Comparison of ENCODE assay signal across 19 cellular contexts in genomic region chr5:60210810-60211209, GRCh38.
DNase-seq lines count a peak whose midpoint lies in the region; ATAC-seq and TF ChIP-seq lines count a peak whose summit lies in the region.
"Had no signal": no experiment of that assay in that cellular context is flagged by ENCODE, and none has a peak within 500 bp of the region (broad histone marks: within the 10 kb centered on the region; RNA-seq: fewer than 3 reads in every experiment).

No MANE protein-coding gene starts in this region.

- H3K4me3 Mint-ChIP-seq in endodermal cell: peak overlapping the region; percentile 32
- H3K4me3 Mint-ChIP-seq in natural killer cell: no peak overlapping the region
- no peak overlapping the region for H3K4me3 Mint-ChIP-seq in activated CD8-positive, alpha-beta T cell treated with anti-CD3 and anti-CD28 coated beads, Interleukin-2, amount 10 ng/mL, durations not matched to agents 7 days and 5 days
- H3K4me3 Mint-ChIP-seq: activated naive CD4-positive, alpha-beta T cell treated with anti-CD3 and anti-CD28 coated beads, Interleukin-2, amount 10 ng/mL, durations not matched to agents 7 days and 5 days; T-cell had no signal

- H3K27me3 Mint-ChIP-seq in endodermal cell (ENCODE audit: insufficient read depth) (no peaks in the 10 kb centered on the region), natural killer cell (ENCODE audit: low read depth in 2 of 2) (no peaks in the 10 kb centered on the region)
- no peaks in the 10 kb centered on the region for H3K27me3 Mint-ChIP-seq in activated CD8-positive, alpha-beta T cell treated with anti-CD3 and anti-CD28 coated beads, Interleukin-2, amount 10 ng/mL, durations not matched to agents 7 days and 5 days (ENCODE audit: low read depth)
- H3K27me3 Mint-ChIP-seq: activated naive CD4-positive, alpha-beta T cell treated with anti-CD3 and anti-CD28 coated beads, Interleukin-2, amount 10 ng/mL, durations not matched to agents 7 days and 5 days; stimulated activated naive B cell treated with anti-CD40 and anti-IgM and Interleukin-4, amounts not matched to agents 10 μg/mL and 1 μg/mL and 100 μg/mL, for 72 hours; T-cell had no signal

- H3K4me1 Mint-ChIP-seq in endodermal cell: peaks cover 14% of the 10 kb centered on the region
- H3K4me1 Mint-ChIP-seq in natural killer cell: no peaks in the 10 kb centered on the region
- no peaks in the 10 kb centered on the region for H3K4me1 Mint-ChIP-seq in activated CD8-positive, alpha-beta T cell treated with anti-CD3 and anti-CD28 coated beads, Interleukin-2, amount 10 ng/mL, durations not matched to agents 7 days and 5 days (ENCODE audit: low read depth)
- H3K4me1 Mint-ChIP-seq: activated naive CD4-positive, alpha-beta T cell treated with anti-CD3 and anti-CD28 coated beads, Interleukin-2, amount 10 ng/mL, durations not matched to agents 7 days and 5 days; T-cell had no signal

- no peak overlapping the region for H3K9ac ChIP-seq in endodermal cell (ENCODE audit: extremely low read depth, low read length, poor library complexity, severe bottlenecking)

- no peak for ATAC-seq in natural killer cell
- ATAC-seq in activated CD8-positive, alpha-beta T cell treated with anti-CD3 and anti-CD28 coated beads, Interleukin-2, amount 10 ng/mL, durations not matched to agents 7 days and 5 days: no peak
- ATAC-seq: foreskin keratinocyte; GM12878; stimulated activated naive B cell treated with anti-CD40 and anti-IgM and Interleukin-4, amounts not matched to agents 10 μg/mL and 1 μg/mL and 100 μg/mL, for 72 hours; T-cell had no signal

- POLR2A ChIA-PET in activated CD8-positive, alpha-beta T cell treated with anti-CD3 and anti-CD28 coated beads, Interleukin-2, amount 10 ng/mL, durations not matched to agents 7 days and 5 days (lab: Charles Lee): no interaction called here

- no peaks in the 10 kb centered on the region for H3K36me3 Mint-ChIP-seq in endodermal cell (ENCODE audit: low read depth)
- H3K36me3 Mint-ChIP-seq in natural killer cell: no peaks in the 10 kb centered on the region
- no peaks in the 10 kb centered on the region for H3K36me3 Mint-ChIP-seq in activated CD8-positive, alpha-beta T cell treated with anti-CD3 and anti-CD28 coated beads, Interleukin-2, amount 10 ng/mL, durations not matched to agents 7 days and 5 days (ENCODE audit: low read depth)
- H3K36me3 Mint-ChIP-seq: activated naive CD4-positive, alpha-beta T cell treated with anti-CD3 and anti-CD28 coated beads, Interleukin-2, amount 10 ng/mL, durations not matched to agents 7 days and 5 days; stimulated activated naive B cell treated with anti-CD40 and anti-IgM and Interleukin-4, amounts not matched to agents 10 μg/mL and 1 μg/mL and 100 μg/mL, for 72 hours; T-cell had no signal

- H3K4me3 ChIP-seq in GM08714 (ENCODE audit: low read length): peak overlapping the region; percentile 59; the same call in 1 of the 2 replicates
- H3K4me3 ChIP-seq in endodermal cell (ENCODE audit: low read length): no peak overlapping the region
- H3K4me3 ChIP-seq: GM12878, sigmoid colon had no signal

- intact Hi-C loops in natural killer cell (cut with micrococcal nuclease): no loop called here

- DNase-seq in M059J (ENCODE audit: low read depth) (peak; percentile 21), endodermal cell (peak; percentile 72), retina (peak; percentile 17), natural killer cell (no peak), iPS-NIHi7 (ENCODE audit: extremely low spot score) (no peak), GM03348 (ENCODE audit: low spot score) (no peak)
- DNase-seq in activated CD8-positive, alpha-beta T cell treated with anti-CD3 and anti-CD28 coated beads, Interleukin-2, amount 10 ng/mL, durations not matched to agents 7 days and 5 days: no peak
- DNase-seq: activated CD8-positive, alpha-beta memory T cell treated with anti-CD3 and anti-CD28 coated beads, Interleukin-2, amount 50 U/mL, for 4 hours; activated naive CD4-positive, alpha-beta T cell treated with anti-CD3 and anti-CD28 coated beads, Interleukin-2, amount 10 ng/mL, durations not matched to agents 7 days and 5 days; DMS79; effector CD8-positive, alpha-beta T cell; foreskin keratinocyte; NCI-H1930; NCI-H774; sigmoid colon; stimulated activated naive B cell treated with anti-CD40 and anti-IgM and Interleukin-4, amounts not matched to agents 10 μg/mL and 1 μg/mL and 100 μg/mL, for 72 hours; T-cell had no signal

- no peak overlapping the region for H3K27ac ChIP-seq in endodermal cell (ENCODE audit: low read depth, low read length)
- H3K27ac ChIP-seq: foreskin keratinocyte, sigmoid colon had no signal

- 94% methylated on average over 14 to 17 of the region's 17 CpGs for WGBS in endodermal cell (ENCODE audit: insufficient coverage in 1 of 2, insufficient read length in 1 of 2), 2 experiments

- H3K9me3 Mint-ChIP-seq in endodermal cell: no peaks in the 10 kb centered on the region
- H3K9me3 Mint-ChIP-seq in natural killer cell: peaks cover 8 to 17% of the 10 kb centered on the region in 2 donors
- H3K9me3 Mint-ChIP-seq in activated CD8-positive, alpha-beta T cell treated with anti-CD3 and anti-CD28 coated beads, Interleukin-2, amount 10 ng/mL, durations not matched to agents 7 days and 5 days (ENCODE audit: insufficient read depth): no peaks in the 10 kb centered on the region
- H3K9me3 Mint-ChIP-seq: activated naive CD4-positive, alpha-beta T cell treated with anti-CD3 and anti-CD28 coated beads, Interleukin-2, amount 10 ng/mL, durations not matched to agents 7 days and 5 days; stimulated activated naive B cell treated with anti-CD40 and anti-IgM and Interleukin-4, amounts not matched to agents 10 μg/mL and 1 μg/mL and 100 μg/mL, for 72 hours had no signal

- TF ChIP-seq CTCF in endodermal cell (conservative IDR thresholded peaks at IDR 0.05): no peak
- TF ChIP-seq CTCF in natural killer cell (IDR thresholded peaks at IDR 0.05): no peak

- H3K27me3 ChIP-seq in endodermal cell (ENCODE audit: control insufficient read depth, insufficient read depth, low read length, poor library complexity, severe bottlenecking): no peaks in the 10 kb centered on the region
- H3K27me3 ChIP-seq: sigmoid colon had no signal

- H3K4me1 ChIP-seq in endodermal cell (ENCODE audit: control insufficient read depth, insufficient read depth, low read length): no peaks in the 10 kb centered on the region
- H3K4me1 ChIP-seq: foreskin keratinocyte had no signal

- H3K27ac Mint-ChIP-seq in endodermal cell (no peak overlapping the region), natural killer cell (no peak overlapping the region)
- H3K27ac Mint-ChIP-seq in activated CD8-positive, alpha-beta T cell treated with anti-CD3 and anti-CD28 coated beads, Interleukin-2, amount 10 ng/mL, durations not matched to agents 7 days and 5 days: no peak overlapping the region
- H3K27ac Mint-ChIP-seq: activated naive CD4-positive, alpha-beta T cell treated with anti-CD3 and anti-CD28 coated beads, Interleukin-2, amount 10 ng/mL, durations not matched to agents 7 days and 5 days; stimulated activated naive B cell treated with anti-CD40 and anti-IgM and Interleukin-4, amounts not matched to agents 10 μg/mL and 1 μg/mL and 100 μg/mL, for 72 hours; T-cell had no signal

- no peaks in the 10 kb centered on the region for H3K36me3 ChIP-seq in endodermal cell (ENCODE audit: control insufficient read depth, insufficient read depth, low read length)
- H3K36me3 ChIP-seq: sigmoid colon had no signal

- CTCF ChIA-PET in activated CD8-positive, alpha-beta T cell treated with anti-CD3 and anti-CD28 coated beads, Interleukin-2, amount 10 ng/mL, durations not matched to agents 7 days and 5 days (lab: Charles Lee): no interaction called here

- no peaks in the 10 kb centered on the region for H3K9me3 ChIP-seq in endodermal cell (ENCODE audit: control insufficient read depth, low read length)
- H3K9me3 ChIP-seq: sigmoid colon had no signal

Comparison
In these comparisons a context has a peak if more than half of its experiments do, and no peak if none do; other contexts are left out.
1. DNase-seq: peak in M059J (single experiment), endodermal cell (single experiment) and retina (single experiment); none in natural killer cell (single experiment), iPS-NIHi7 (single experiment), activated CD8-positive, alpha-beta T cell treated with anti-CD3 and anti-CD28 coated beads, Interleukin-2, amount 10 ng/mL, durations not matched to agents 7 days and 5 days (single experiment) and GM03348 (single experiment).